14 cellular contexts compared by ENCODE assay signal in the genomic region with DNA sequence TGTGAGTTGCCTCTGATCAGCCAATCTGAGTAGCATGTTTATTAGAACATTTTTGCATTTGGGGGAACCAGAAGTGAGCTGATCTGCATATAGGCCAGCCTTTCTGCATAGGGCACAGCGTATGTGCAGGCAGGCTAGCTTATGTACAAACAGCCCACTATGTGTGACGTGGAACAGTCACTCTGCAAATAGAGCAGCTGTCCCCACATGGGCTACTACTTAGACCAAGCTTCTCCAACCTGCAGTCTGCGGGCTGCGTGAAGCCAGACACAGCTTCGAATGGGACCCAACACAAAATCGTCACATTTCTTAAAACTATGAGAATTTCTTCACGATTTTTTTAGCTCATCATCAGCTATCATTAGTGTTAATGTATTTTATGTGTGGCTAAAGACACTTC.
DNase-seq lines count a peak whose midpoint lies in the region; ATAC-seq and TF ChIP-seq lines count a peak whose summit lies in the region.
"Had no signal": no experiment of that assay in that cellular context is flagged by ENCODE, and none has a peak within 500 bp of the region (broad histone marks: within the 10 kb centered on the region; RNA-seq: fewer than 3 reads in every experiment).

No MANE protein-coding gene starts in this region.

- no peak for TF ChIP-seq CTCF in neutrophil (IDR thresholded peaks at IDR 0.05)
- TF ChIP-seq CTCF in upper lobe of right lung (IDR thresholded peaks at IDR 0.05), result no peak

- DNase-seq in left ventricle myocardium superior (peak; percentile 11), cardiac septum (ENCODE audit: low spot score) (no peak), upper lobe of right lung (peak; percentile 3), COR-L47 (lab: John Stamatoyannopoulos, UW) (no peak), GM19238 (ENCODE audit: insufficient read length, low spot score) (no peak)
- DNase-seq: 8988T; Calu3; CD4-positive, CD25-positive, alpha-beta regulatory T cell; DMS 273 treated with DMSO at 0.1 percent for 48 hours; GM23248; H9 had no signal

- H3K4me1 ChIP-seq in neutrophil (ENCODE audit: control insufficient read depth in 1 of 2, insufficient read depth in 1 of 2, low read depth in 1 of 2, low read length in 1 of 2) (peaks cover 27 to 38% of the 10 kb centered on the region in 2 experiments), upper lobe of right lung (peaks cover 5% of the 10 kb centered on the region)

- H3K36me3 ChIP-seq in neutrophil (no peaks in the 10 kb centered on the region), upper lobe of right lung (no peaks in the 10 kb centered on the region)
- H3K36me3 ChIP-seq: BLaER1 treated with 17β-estradiol and CSF1 and Interleukin-3, amounts not matched to agents 10 nM and 100 nM had no signal

- H3K27me3 ChIP-seq in neutrophil (no peaks in the 10 kb centered on the region), upper lobe of right lung (no peaks in the 10 kb centered on the region)
- H3K27me3 ChIP-seq: BLaER1 treated with 17β-estradiol and CSF1 and Interleukin-3, amounts not matched to agents 10 nM and 100 nM had no signal

- ATAC-seq in left ventricle myocardium superior (no peak), upper lobe of right lung (no peak), HG03039 (IDR thresholded peaks at IDR 0.05; ENCODE audit: unreplicated experiment) (no peak)

- H3K27ac ChIP-seq in neutrophil, result peak overlapping the region; percentile 64
- H3K27ac ChIP-seq in upper lobe of right lung, result no peak overlapping the region
- H3K27ac ChIP-seq: BLaER1 treated with 17β-estradiol and CSF1 and Interleukin-3, amounts not matched to agents 10 nM and 100 nM; GM23248 had no signal

- H3K4me3 ChIP-seq in neutrophil (ENCODE audit: low read depth in 1 of 2, low read length in 1 of 2) (no peak overlapping the region), upper lobe of right lung (no peak overlapping the region)
- H3K4me3 ChIP-seq: BLaER1 treated with 17β-estradiol and CSF1 and Interleukin-3, amounts not matched to agents 10 nM and 100 nM; GM23248 had no signal

- intact Hi-C loops in left ventricle myocardium superior (cut with micrococcal nuclease), result no loop called here
- intact Hi-C loops in cardiac septum (cut with DNase I), result no loop called here
- intact Hi-C loops in upper lobe of right lung (cut with DNase I), result no loop called here

- no peaks in the 10 kb centered on the region for H3K9me3 ChIP-seq in neutrophil
- H3K9me3 ChIP-seq in upper lobe of right lung, result no peaks in the 10 kb centered on the region

Comparison
In these comparisons a context has a peak if more than half of its experiments do, and no peak if none do; other contexts are left out.
1. DNase-seq: peak in left ventricle myocardium superior (single experiment) and upper lobe of right lung (single experiment); none in cardiac septum (single experiment), COR-L47 (single experiment) and GM19238 (single experiment).